8 cellular contexts compared by ENCODE assay signal in the genomic region with DNA sequence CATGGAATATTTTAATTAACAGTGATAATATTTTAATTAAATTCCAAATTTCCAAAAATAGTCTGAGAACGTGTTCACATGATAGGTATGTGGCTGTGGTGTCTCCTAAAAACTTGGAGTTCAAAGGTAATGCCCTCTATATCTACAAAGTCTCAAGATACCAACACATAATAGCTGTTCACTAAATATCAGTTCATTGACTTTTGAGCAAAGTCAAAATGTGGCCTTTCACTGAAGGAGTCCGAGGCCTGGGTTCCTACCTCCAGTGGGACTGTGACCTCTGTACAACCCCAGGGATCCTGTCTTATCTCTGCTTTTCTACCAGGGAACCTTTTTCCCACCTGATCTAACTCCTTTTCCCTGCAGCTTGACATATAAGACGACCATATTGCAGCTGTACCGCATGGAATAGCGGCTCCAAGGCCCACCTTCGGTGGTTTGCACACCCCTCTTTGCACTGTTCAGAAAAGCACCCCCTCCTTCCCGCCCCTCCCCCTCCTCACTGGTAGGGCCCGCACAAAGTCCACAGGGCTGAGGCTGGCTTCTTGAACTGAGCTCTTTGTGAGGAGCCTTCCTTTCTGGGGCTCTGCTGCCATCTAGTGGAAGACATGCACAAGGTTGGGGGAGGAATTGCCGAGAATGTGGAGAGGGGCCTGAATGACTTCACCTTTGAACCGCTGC. TPM values are rescaled to one million over a fixed set of nuclear protein-coding genes. Genes with fewer than 3 reads are reported as not detected.
DNase-seq lines count a peak whose midpoint lies in the region; ATAC-seq and TF ChIP-seq lines count a peak whose summit lies in the region.

No MANE protein-coding gene starts in this region.

- H3K27ac Mint-ChIP-seq in naive B cell: peak overlapping the region in 5 of 6 donors; percentile 27 to 86 (median 68)
- peak overlapping the region; percentile 89 for H3K27ac Mint-ChIP-seq in stimulated activated memory B cell treated with anti-CD40 and anti-IgM and Interleukin-4, amounts not matched to agents 10 μg/mL and 1 μg/mL and 100 μg/mL, for 72 hours

- H3K9me2 ChIP-seq in PC-3 (replicated peaks; ENCODE audit: low read length): no peaks in the 10 kb centered on the region

- no peaks in the 10 kb centered on the region for H3K27me3 Mint-ChIP-seq in naive B cell
- H3K27me3 Mint-ChIP-seq in stimulated activated memory B cell treated with anti-CD40 and anti-IgM and Interleukin-4, amounts not matched to agents 10 μg/mL and 1 μg/mL and 100 μg/mL, for 72 hours: no peaks in the 10 kb centered on the region

- TF ChIP-seq CTCF in GM12875 (IDR thresholded peaks at IDR 0.05; ENCODE audit: borderline replicate concordance, insufficient read depth, low read depth, low read length) (peak; percentile 79), PC-3 (conservative IDR thresholded peaks at IDR 0.05; ENCODE audit: low read depth, low read length) (peak; percentile 79)

- H3K36me3 ChIP-seq in HUES6 (ENCODE audit: control insufficient read depth, insufficient read depth, low read length) (peaks cover 56% of the 10 kb centered on the region), PC-3 (ENCODE audit: low read depth, low read length) (no peaks in the 10 kb centered on the region)

- peaks cover 0 to 9% of the 10 kb centered on the region in 2 donors for H3K36me3 Mint-ChIP-seq in naive B cell
- H3K36me3 Mint-ChIP-seq in stimulated activated memory B cell treated with anti-CD40 and anti-IgM and Interleukin-4, amounts not matched to agents 10 μg/mL and 1 μg/mL and 100 μg/mL, for 72 hours: peaks cover 36% of the 10 kb centered on the region

- peaks cover 35 to 49% (median 35%) of the 10 kb centered on the region in 3 donors for H3K4me1 Mint-ChIP-seq in naive B cell
- H3K4me1 Mint-ChIP-seq in stimulated activated memory B cell treated with anti-CD40 and anti-IgM and Interleukin-4, amounts not matched to agents 10 μg/mL and 1 μg/mL and 100 μg/mL, for 72 hours: peaks cover 59% of the 10 kb centered on the region

- peak; percentile 72 for DNase-seq in PC-3
- DNase-seq in activated T-cell treated with anti-CD3 and anti-CD28 coated beads, Interleukin-2, amount 50 U/mL, for 1 hour: peak; percentile 80
- DNase-seq in naive B cell: peak; percentile 79
- DNase-seq in NCI-H187 treated with DMSO at 0.1 percent for 48 hours (lab: John Stamatoyannopoulos, UW): no peak

- H4K20me1 ChIP-seq in PC-3 (ENCODE audit: low read length): no peaks in the 10 kb centered on the region

- H3K9me3 Mint-ChIP-seq in naive B cell: no peaks in the 10 kb centered on the region
- no peaks in the 10 kb centered on the region for H3K9me3 Mint-ChIP-seq in stimulated activated memory B cell treated with anti-CD40 and anti-IgM and Interleukin-4, amounts not matched to agents 10 μg/mL and 1 μg/mL and 100 μg/mL, for 72 hours

- H3K27me3 ChIP-seq in HUES6 (ENCODE audit: control insufficient read depth, insufficient read depth, low read length): peaks cover 24% of the 10 kb centered on the region
- H3K27me3 ChIP-seq in PC-3 (ENCODE audit: low read length): peaks cover 77% of the 10 kb centered on the region

- H3K4me1 ChIP-seq in HUES6 (ENCODE audit: control insufficient read depth, insufficient read depth, low read length): peaks cover 43% of the 10 kb centered on the region
- H3K4me1 ChIP-seq in PC-3 (ENCODE audit: insufficient read depth, low read length): no peaks in the 10 kb centered on the region

- POLR2A ChIA-PET in PC-3 (lab: Charles Lee; ENCODE audit: unreplicated experiment): no interaction called here

- H3K79me2 ChIP-seq in PC-3 (ENCODE audit: low read length): no peaks in the 10 kb centered on the region

- no peak overlapping the region for H2AFZ ChIP-seq in PC-3 (ENCODE audit: low read length)

- H3K9ac ChIP-seq in HUES6 (ENCODE audit: low read length): no peak overlapping the region
- no peak overlapping the region for H3K9ac ChIP-seq in PC-3 (ENCODE audit: low read length)

- intact Hi-C loops in PC-3 (cut with micrococcal nuclease): loop anchor here (1.0 to 2.0 kb wide), 3 partner anchors 170 to 391 kb away; no protein-coding TSS in a partner anchor

- H3K4me3 Mint-ChIP-seq in naive B cell: peak overlapping the region; percentile 1 to 97 (median 94)
- peak overlapping the region; percentile 57 for H3K4me3 Mint-ChIP-seq in stimulated activated memory B cell treated with anti-CD40 and anti-IgM and Interleukin-4, amounts not matched to agents 10 μg/mL and 1 μg/mL and 100 μg/mL, for 72 hours

- no peak overlapping the region for H3K4me2 ChIP-seq in PC-3 (ENCODE audit: low read length)

- H3F3A ChIP-seq in PC-3 (ENCODE audit: low read length, unreplicated experiment): no peaks in the 10 kb centered on the region

- ATAC-seq in PC-3 (peak; percentile 86), esophagus mucosa (peak; percentile 55), naive B cell (ENCODE audit: low read depth in 2 of 2) (peak; percentile 47 to 51)
- ATAC-seq in stimulated activated memory B cell treated with anti-CD40 and anti-IgM and Interleukin-4, amounts not matched to agents 10 μg/mL and 1 μg/mL and 100 μg/mL, for 72 hours: peak; percentile 67

- H3K4me3 ChIP-seq in GM12875 (ENCODE audit: low read depth, low read length) (peak overlapping the region; percentile 5), HUES6 (ENCODE audit: low read depth, low read length) (peak overlapping the region; percentile 88), PC-3 (ENCODE audit: low read length) (no peak overlapping the region)

- CTCF ChIA-PET in PC-3 (lab: Charles Lee): interaction anchor here (0.5 to 1.1 kb wide), 7 partner anchors 239 to 1278 kb away, joined by 3 to 10 read pairs (median 4); no protein-coding TSS in a partner anchor

- H3K27ac ChIP-seq in HUES6 (ENCODE audit: low read depth, low read length): no peak overlapping the region
- H3K27ac ChIP-seq in PC-3 (ENCODE audit: low read length): no peak overlapping the region

- no TSS peak for BruUV-seq in PC-3 (replicated peaks; lab: Mats Ljungman, UMichigan)

- H3K9me3 ChIP-seq in HUES6 (ENCODE audit: control insufficient read depth, insufficient read depth, low read depth, low read length): no peaks in the 10 kb centered on the region
- no peaks in the 10 kb centered on the region for H3K9me3 ChIP-seq in PC-3 (ENCODE audit: low read length)

RNA-seq across cellular contexts. Expression of gene CCND2, which starts 3.1 kb away (rescaled TPM):
- total RNA-seq in PC-3 (2014; rRNA removed) (not detected in 2 replicates), esophagus mucosa (48.9 TPM)
- polyA plus RNA-seq in naive B cell (ENCODE audit: low read depth in 6 of 6): 10 to 100 TPM in 2 of 6 donors, 1 to 10 TPM in 4; 5.6 to 16.7 (median 8.3) TPM

RNA-seq across cellular contexts. Expression of gene TIGAR, which starts 44.3 kb away (rescaled TPM):
- 3.7 and 4.6 TPM in 2 replicates for total RNA-seq in PC-3 (2014; rRNA removed)
- 6.1 TPM for total RNA-seq in esophagus mucosa
- 1 to 10 TPM; 3.3 to 9.4 (median 5.6) TPM for polyA plus RNA-seq in naive B cell (ENCODE audit: low read depth in 6 of 6)

Comparison
In these comparisons a context has a peak if more than half of its experiments do, and no peak if none do; other contexts are left out.
1. RNA of gene CCND2, which starts 3.1 kb away (total RNA-seq): 48.9 TPM in esophagus mucosa (single experiment); not detected in PC-3; every median in the first group is over 10 times any median in the second.
2. Peak in every context shown above with its lines, with median percentiles within 50 percentile points of each other: ATAC-seq.